ENCODE assay signal across 8 cellular contexts in genomic region chr5:10627185-10628115, GRCh38.
A peak's percentile ranks its signal among the peaks of the same experiment; 100 is the strongest.
DNase-seq lines count a peak whose midpoint lies in the region; ATAC-seq lines count a peak whose summit lies in the region.

No MANE protein-coding gene starts in this region.

- H3K4me1 ChIP-seq in muscle layer of colon (ENCODE audit: insufficient read depth, low read length) = peaks cover 16% of the 10 kb centered on the region

- H3K27ac ChIP-seq in muscle layer of colon (ENCODE audit: low read depth, low read length) = no peak overlapping the region

- H3K27ac Mint-ChIP-seq in IgD-negative memory B cell = peak overlapping the region; percentile 36 to 90 (median 87)
- H3K27ac Mint-ChIP-seq in activated T-cell treated with anti-CD3 and anti-CD28 coated beads, Interleukin-2, amount 50 U/mL, for 24 hours = peak overlapping the region; percentile 50

- peak overlapping the region; percentile 20 for H3K9ac ChIP-seq in muscle layer of colon (ENCODE audit: low read length)

- H3K9me3 Mint-ChIP-seq in IgD-negative memory B cell = no peaks in the 10 kb centered on the region
- H3K9me3 Mint-ChIP-seq in activated T-cell treated with anti-CD3 and anti-CD28 coated beads, Interleukin-2, amount 50 U/mL, for 24 hours = no peaks in the 10 kb centered on the region

- H3K36me3 ChIP-seq in muscle layer of colon (ENCODE audit: insufficient read depth, low read length) = no peaks in the 10 kb centered on the region

- peak overlapping the region in 1 of 2 donors; percentile 53 for H3K4me3 ChIP-seq in muscle layer of colon (ENCODE audit: low read depth in 1 of 2, low read length in 2 of 2)

- H3K4me1 Mint-ChIP-seq in IgD-negative memory B cell = peaks cover 36 to 55% (median 37%) of the 10 kb centered on the region in 3 donors
- H3K4me1 Mint-ChIP-seq in activated T-cell treated with anti-CD3 and anti-CD28 coated beads, Interleukin-2, amount 50 U/mL, for 24 hours (ENCODE audit: low read depth) = peaks cover 32% of the 10 kb centered on the region

- no peaks in the 10 kb centered on the region for H3K36me3 Mint-ChIP-seq in IgD-negative memory B cell
- no peaks in the 10 kb centered on the region for H3K36me3 Mint-ChIP-seq in activated T-cell treated with anti-CD3 and anti-CD28 coated beads, Interleukin-2, amount 50 U/mL, for 24 hours (ENCODE audit: low read depth)

- peak; percentile 44 for ATAC-seq in GM21576 (IDR thresholded peaks at IDR 0.05; ENCODE audit: unreplicated experiment)
- peak; percentile 87 for ATAC-seq in esophagus mucosa

- peak overlapping the region; percentile 54 to 94 (median 87) for H3K4me3 Mint-ChIP-seq in IgD-negative memory B cell
- peak overlapping the region; percentile 68 for H3K4me3 Mint-ChIP-seq in activated T-cell treated with anti-CD3 and anti-CD28 coated beads, Interleukin-2, amount 50 U/mL, for 24 hours

- DNase-seq in DMS53 treated with DMSO at 0.1 percent for 48 hours (lab: John Stamatoyannopoulos, UW; ENCODE audit: unreplicated experiment) = peak; percentile 89
- DNase-seq in OCI-M2 (lab: John Stamatoyannopoulos, UW; ENCODE audit: unreplicated experiment) = peak; percentile 48
- peak; percentile 83 for DNase-seq in activated T-cell treated with anti-CD3 and anti-CD28 coated beads, Interleukin-2, amount 50 U/mL, for 24 hours
- DNase-seq in stimulated activated CD8-positive, alpha-beta memory T cell treated with anti-CD3 and anti-CD28 coated beads, Interleukin-7, amount 100 ng/mL, for 1 hour (ENCODE audit: low read depth in 2 of 2) = peak; percentile 49 to 68

- H3K27me3 Mint-ChIP-seq in IgD-negative memory B cell = no peaks in the 10 kb centered on the region
- peaks cover 20% of the 10 kb centered on the region for H3K27me3 Mint-ChIP-seq in activated T-cell treated with anti-CD3 and anti-CD28 coated beads, Interleukin-2, amount 50 U/mL, for 24 hours

- no peaks in the 10 kb centered on the region for H3K27me3 ChIP-seq in muscle layer of colon (ENCODE audit: control insufficient read depth in 1 of 2, insufficient read depth in 2 of 2, low read length in 2 of 2)

- H3K9me3 ChIP-seq in muscle layer of colon (ENCODE audit: low read length) = no peaks in the 10 kb centered on the region
